Comparison of ENCODE assay signal across 29 cellular contexts in the genomic region with DNA sequence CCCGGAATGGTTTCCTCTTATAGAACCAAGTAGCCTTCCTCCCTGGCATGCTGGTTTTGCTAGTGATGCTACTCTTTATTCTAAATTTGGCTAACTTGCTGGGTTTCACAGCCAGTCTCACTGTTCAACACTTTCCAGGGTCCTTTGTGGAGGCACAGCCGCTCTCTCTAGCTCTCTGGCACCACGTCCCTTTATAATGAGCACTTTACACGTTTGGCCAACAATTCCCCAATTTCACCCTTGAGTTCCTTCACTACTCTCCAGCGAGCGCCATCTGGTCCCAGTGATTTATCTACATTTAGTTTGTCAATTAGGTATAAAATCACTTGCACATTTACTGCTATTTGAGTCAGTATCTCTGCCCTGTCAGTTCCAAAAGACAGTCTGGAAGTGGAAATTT.
"Had no signal": no experiment of that assay in that cellular context is flagged by ENCODE, and none has a peak within 500 bp of the region (broad histone marks: within the 10 kb centered on the region; RNA-seq: fewer than 3 reads in every experiment).

No MANE protein-coding gene starts in this region.

- H2AFZ ChIP-seq: hepatocyte had no signal

- H3K36me3 Mint-ChIP-seq: activated CD8-positive, alpha-beta memory T cell treated with anti-CD3 and anti-CD28 coated beads, Interleukin-2, amount 10 ng/mL, durations not matched to agents 7 days and 5 days; activated naive CD4-positive, alpha-beta T cell treated with anti-CD3 and anti-CD28 coated beads, Interleukin-2, amount 50 U/mL, for 72 hours; mesothelial cell of epicardium; naive thymus-derived CD4-positive, alpha-beta T cell had no signal

- H3K4me1 Mint-ChIP-seq: activated B cell treated with CpG ODN at 0.5 μM for 24 hours; activated CD8-positive, alpha-beta memory T cell treated with anti-CD3 and anti-CD28 coated beads, Interleukin-2, amount 10 ng/mL, durations not matched to agents 7 days and 5 days; central memory CD8-positive, alpha-beta T cell; mesothelial cell of epicardium had no signal

- H3K4me2 ChIP-seq: hepatocyte had no signal

- H3K9me3 Mint-ChIP-seq: activated CD8-positive, alpha-beta T cell treated with anti-CD3 and anti-CD28 coated beads for 36 hours; central memory CD8-positive, alpha-beta T cell; effector memory CD8-positive, alpha-beta T cell; T-helper 2 cell treated with Interferon-gamma antibody and Interleukin-4, amounts not matched to agents 5 μg/mL and 100 μg/mL, for 36 hours had no signal

- H3K36me3 ChIP-seq: gastroesophageal sphincter, pancreas, prostate gland, thoracic aorta had no signal

- H3K79me2 ChIP-seq: hepatocyte had no signal

- H3K27me3 ChIP-seq: hepatocyte, pancreas had no signal

- FAIRE-seq: bronchial epithelial cell, kidney, pancreas, urothelium cell line had no signal

- H3K4me3 ChIP-seq: coronary artery, gastroesophageal sphincter, hepatocyte, pancreas, prostate gland, skin epidermis, thoracic aorta had no signal

- H3K9me3 ChIP-seq: gastroesophageal sphincter, pancreas, prostate gland, thoracic aorta had no signal

- H3K4me1 ChIP-seq: gastroesophageal sphincter, pancreas, prostate gland had no signal

- H3K27ac ChIP-seq: coronary artery, gastroesophageal sphincter, hepatocyte, pancreas, prostate gland, skin epidermis, thoracic aorta had no signal

- ATAC-seq: activated CD8-positive, alpha-beta memory T cell treated with anti-CD3 and anti-CD28 coated beads, Interleukin-2, amount 10 ng/mL, durations not matched to agents 7 days and 5 days; activated CD8-positive, alpha-beta T cell treated with anti-CD3 and anti-CD28 coated beads for 36 hours; activated naive CD4-positive, alpha-beta T cell treated with anti-CD3 and anti-CD28 coated beads, Interleukin-2, amount 50 U/mL, for 72 hours; activated T-cell treated with anti-CD3 and anti-CD28 coated beads, Interleukin-2, amount 50 U/mL, for 72 hours; effector memory CD8-positive, alpha-beta T cell; gastroesophageal sphincter; naive thymus-derived CD4-positive, alpha-beta T cell; pancreas; sciatic nerve; stimulated activated naive CD8-positive, alpha-beta T cell treated with anti-CD3 and anti-CD28 coated beads, Interleukin-15, Interleukin-2, amounts not matched to agents 100 U/mL and 50 U/mL, for 24 hours had no signal

- DNase-seq: activated B cell treated with CpG ODN at 0.5 μM for 24 hours; activated CD4-positive, alpha-beta T cell treated with anti-CD3 and anti-CD28 coated beads, Interleukin-2, amount 50 U/mL, for 1 hour; activated CD8-positive, alpha-beta memory T cell treated with anti-CD3 and anti-CD28 coated beads, Interleukin-2, amount 10 ng/mL, durations not matched to agents 7 days and 5 days; activated CD8-positive, alpha-beta T cell treated with anti-CD3 and anti-CD28 coated beads for 36 hours; activated naive CD4-positive, alpha-beta T cell; activated T-cell treated with anti-CD3 and anti-CD28 coated beads for 4 hours; activated T-cell treated with anti-CD3 and anti-CD28 coated beads, Interleukin-2, amount 50 U/mL, for 72 hours; effector memory CD8-positive, alpha-beta T cell; kidney; naive thymus-derived CD4-positive, alpha-beta T cell; pancreas; retina; stimulated activated CD4-positive, alpha-beta T cell treated with anti-CD3 and anti-CD28 coated beads, Interleukin-12 subunit alpha, Interleukin-12 subunit beta, amount 100 ng/mL, for 4 hours; stimulated activated CD4-positive, alpha-beta T cell treated with anti-CD3 and anti-CD28 coated beads, Interleukin-4, amount 100 ng/mL, for 1 hour; stimulated activated naive CD8-positive, alpha-beta T cell treated with anti-CD3 and anti-CD28 coated beads, Interleukin-15, Interleukin-2, amounts not matched to agents 100 U/mL and 50 U/mL, for 24 hours; trophoblast cell had no signal

- H3K4me3 Mint-ChIP-seq: activated B cell treated with CpG ODN at 0.5 μM for 24 hours; activated CD8-positive, alpha-beta memory T cell treated with anti-CD3 and anti-CD28 coated beads, Interleukin-2, amount 10 ng/mL, durations not matched to agents 7 days and 5 days; activated CD8-positive, alpha-beta T cell treated with anti-CD3 and anti-CD28 coated beads for 36 hours; activated T-cell treated with anti-CD3 and anti-CD28 coated beads, Interleukin-2, amount 50 U/mL, for 72 hours; central memory CD8-positive, alpha-beta T cell; effector memory CD8-positive, alpha-beta T cell; mesothelial cell of epicardium; naive thymus-derived CD4-positive, alpha-beta T cell; T-helper 2 cell treated with Interferon-gamma antibody and Interleukin-4, amounts not matched to agents 5 μg/mL and 100 μg/mL, for 36 hours had no signal

- H3K27ac Mint-ChIP-seq: activated B cell treated with CpG ODN at 0.5 μM for 24 hours; activated CD8-positive, alpha-beta memory T cell treated with anti-CD3 and anti-CD28 coated beads, Interleukin-2, amount 10 ng/mL, durations not matched to agents 7 days and 5 days; activated CD8-positive, alpha-beta T cell treated with anti-CD3 and anti-CD28 coated beads for 36 hours; activated naive CD4-positive, alpha-beta T cell treated with anti-CD3 and anti-CD28 coated beads, Interleukin-2, amount 50 U/mL, for 72 hours; activated T-cell treated with anti-CD3 and anti-CD28 coated beads, Interleukin-2, amount 50 U/mL, for 72 hours; effector memory CD8-positive, alpha-beta T cell; mesothelial cell of epicardium; naive thymus-derived CD4-positive, alpha-beta T cell; T-helper 2 cell treated with Interferon-gamma antibody and Interleukin-4, amounts not matched to agents 5 μg/mL and 100 μg/mL, for 36 hours had no signal
